In genomic region chr9:23172979-23173637, GRCh38 we compare ENCODE assay signal across 25 cellular contexts.
"Had no signal": no experiment of that assay in that cellular context is flagged by ENCODE, and none has a peak within 500 bp of the region (broad histone marks: within the 10 kb centered on the region; RNA-seq: fewer than 3 reads in every experiment).

No MANE protein-coding gene starts in this region.

- H3K79me2 ChIP-seq: parathyroid adenoma had no signal

- H2AFZ ChIP-seq: parathyroid adenoma had no signal

- ATAC-seq: naive thymus-derived CD8-positive, alpha-beta T cell; natural killer cell treated with Interleukin-12 subunit alpha and Interleukin-12 subunit beta and Interleukin-15 and Interleukin-18, amount 100 ng/mL, for 72 hours; psoas muscle; right cardiac atrium; sciatic nerve; stimulated activated effector memory CD8-positive, alpha-beta T cell treated with anti-CD3 and anti-CD28 coated beads, Interleukin-12 subunit alpha, Interleukin-12 subunit beta, amount 100 ng/mL, for 72 hours; stimulated activated naive B cell treated with anti-CD40 and anti-IgM and Interleukin-4, amounts not matched to agents 10 μg/mL and 1 μg/mL and 100 μg/mL, for 72 hours; upper lobe of right lung had no signal

- H3K27ac ChIP-seq: neutrophil, ovary, parathyroid adenoma, psoas muscle, stomach, thoracic aorta, tibial artery, transverse colon, upper lobe of right lung, uterus had no signal

- H3K36me3 ChIP-seq: neutrophil, ovary, stomach, thoracic aorta, tibial artery, transverse colon, upper lobe of right lung, uterus had no signal

- H3K4me1 ChIP-seq: parathyroid adenoma, psoas muscle, stomach, tibial artery, transverse colon, upper lobe of right lung, uterus had no signal

- H3K4me3 ChIP-seq: ovary, psoas muscle, stomach, thoracic aorta, tibial artery, transverse colon, upper lobe of right lung, uterus had no signal

- H3K27me3 ChIP-seq: neutrophil, ovary, stomach, tibial artery, transverse colon, upper lobe of right lung, uterus had no signal

- H3K9ac ChIP-seq: parathyroid adenoma had no signal

- DNase-seq: naive B cell; naive thymus-derived CD8-positive, alpha-beta T cell; nephron progenitor cell; ovary; posterior cingulate gyrus; psoas muscle; right cardiac atrium; small intestine; stimulated activated CD4-positive, alpha-beta T cell treated with anti-CD3 and anti-CD28 coated beads, Interleukin-15, amount 100 ng/mL, for 24 hours; stimulated activated CD4-positive, alpha-beta T cell treated with anti-CD3 and anti-CD28 coated beads, Interleukin-2, amount 100 ng/mL, for 24 hours; stimulated activated CD4-positive, alpha-beta T cell treated with anti-CD3 and anti-CD28 coated beads, Interleukin-2, amount 100 ng/mL, for 48 hours; stimulated activated CD4-positive, alpha-beta T cell treated with anti-CD3 and anti-CD28 coated beads, Interleukin-4, amount 100 ng/mL, for 24 hours; stimulated activated naive B cell treated with anti-CD40 and anti-IgM and Interleukin-4, amounts not matched to agents 10 μg/mL and 1 μg/mL and 100 μg/mL, for 72 hours; stimulated activated naive CD4-positive, alpha-beta T cell treated with Interleukin-2 at 50 U/mL for 16 hours; stomach; tibial artery; transverse colon; upper lobe of right lung; uterus had no signal

- H3K9me3 ChIP-seq: neutrophil, ovary, thoracic aorta, tibial artery, transverse colon, upper lobe of right lung, uterus had no signal

- FAIRE-seq: small intestine had no signal
